Comparison of ENCODE assay signal across 14 cellular contexts in the genomic region with DNA sequence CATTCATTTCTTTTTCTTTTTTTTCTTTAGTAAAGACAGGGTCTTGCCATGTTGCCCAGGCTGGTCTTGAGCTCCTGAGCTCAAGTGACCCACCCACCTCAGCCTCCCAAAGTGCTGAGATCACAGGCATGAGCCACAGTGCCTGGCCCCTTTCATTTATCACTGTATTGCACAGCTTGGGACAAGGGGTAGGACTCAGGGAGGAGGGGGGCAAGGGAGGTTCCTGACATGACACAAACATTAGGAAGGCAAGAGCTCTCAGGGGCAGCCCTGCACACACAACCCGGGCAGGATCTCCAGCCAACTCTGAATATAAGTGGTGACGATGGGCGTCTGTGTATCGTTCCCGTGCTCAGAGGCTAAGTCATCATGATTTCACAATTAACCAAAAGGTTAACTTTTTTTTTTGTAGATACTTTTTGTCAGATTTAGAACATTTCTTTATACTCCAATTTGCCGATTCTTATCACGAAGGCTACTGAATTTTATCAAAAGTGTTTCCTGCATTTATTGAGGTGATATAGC. TPM values are rescaled to one million over a fixed set of nuclear protein-coding genes. Genes with fewer than 3 reads are reported as not detected.
DNase-seq lines count a peak whose midpoint lies in the region; ATAC-seq and TF ChIP-seq lines count a peak whose summit lies in the region.
"Had no signal": no experiment of that assay in that cellular context is flagged by ENCODE, and none has a peak within 500 bp of the region (broad histone marks: within the 10 kb centered on the region; RNA-seq: fewer than 3 reads in every experiment).

No MANE protein-coding gene starts in this region.

- no peak overlapping the region for H3K27ac ChIP-seq in osteoblast (ENCODE audit: low read depth, low read length)
- H3K27ac ChIP-seq: BLaER1 treated with 17β-estradiol and CSF1 and Interleukin-3, amounts not matched to agents 10 nM and 100 nM; HL-60 had no signal

- TF ChIP-seq CTCF in natural killer cell (IDR thresholded peaks at IDR 0.05) (no peak), osteoblast (IDR thresholded peaks at IDR 0.05; ENCODE audit: extremely low read depth, low read depth, low read length) (no peak)

- H3K4me3 ChIP-seq in osteoblast (ENCODE audit: insufficient read depth, low read length): no peak overlapping the region
- H3K4me3 ChIP-seq: BLaER1 treated with 17β-estradiol and CSF1 and Interleukin-3, amounts not matched to agents 10 nM and 100 nM had no signal

- H3K9me3 ChIP-seq in osteoblast (ENCODE audit: low read depth, low read length): no peaks in the 10 kb centered on the region
- H3K9me3 ChIP-seq: BLaER1 treated with 17β-estradiol and CSF1 and Interleukin-3, amounts not matched to agents 10 nM and 100 nM had no signal

- no peak overlapping the region for H2AFZ ChIP-seq in osteoblast (ENCODE audit: low read length)

- no peak overlapping the region for H3K4me2 ChIP-seq in osteoblast (ENCODE audit: insufficient read depth, low read length)
- H3K4me2 ChIP-seq: BLaER1 treated with 17β-estradiol and CSF1 and Interleukin-3, amounts not matched to agents 10 nM and 100 nM had no signal

- H3K36me3 Mint-ChIP-seq in natural killer cell treated with Interleukin-12 subunit alpha and Interleukin-12 subunit beta and Interleukin-15 and Interleukin-18, amount 100 ng/mL, for 72 hours: no peaks in the 10 kb centered on the region
- no peaks in the 10 kb centered on the region for H3K36me3 Mint-ChIP-seq in natural killer cell

- H3K4me1 Mint-ChIP-seq in natural killer cell treated with Interleukin-12 subunit alpha and Interleukin-12 subunit beta and Interleukin-15 and Interleukin-18, amount 100 ng/mL, for 72 hours (ENCODE audit: low read depth in 2 of 2): peaks cover 11 to 31% of the 10 kb centered on the region in 2 donors
- H3K4me1 Mint-ChIP-seq in natural killer cell: peaks cover 17 to 34% of the 10 kb centered on the region in 2 donors
- H3K4me1 Mint-ChIP-seq in stimulated activated naive CD8-positive, alpha-beta T cell treated with anti-CD3 and anti-CD28 coated beads, Interleukin-15, amount 100 ng/mL, for 72 hours: peaks cover 23% of the 10 kb centered on the region

- no peaks in the 10 kb centered on the region for H3K9me3 Mint-ChIP-seq in natural killer cell treated with Interleukin-12 subunit alpha and Interleukin-12 subunit beta and Interleukin-15 and Interleukin-18, amount 100 ng/mL, for 72 hours
- no peaks in the 10 kb centered on the region for H3K9me3 Mint-ChIP-seq in natural killer cell
- no peaks in the 10 kb centered on the region for H3K9me3 Mint-ChIP-seq in stimulated activated naive CD8-positive, alpha-beta T cell treated with anti-CD3 and anti-CD28 coated beads, Interleukin-15, amount 100 ng/mL, for 72 hours
- H3K9me3 Mint-ChIP-seq: CD4-positive, alpha-beta T cell had no signal

- H3K4me3 Mint-ChIP-seq in natural killer cell treated with Interleukin-12 subunit alpha and Interleukin-12 subunit beta and Interleukin-15 and Interleukin-18, amount 100 ng/mL, for 72 hours: no peak overlapping the region
- H3K4me3 Mint-ChIP-seq in natural killer cell: no peak overlapping the region
- no peak overlapping the region for H3K4me3 Mint-ChIP-seq in stimulated activated naive CD8-positive, alpha-beta T cell treated with anti-CD3 and anti-CD28 coated beads, Interleukin-15, amount 100 ng/mL, for 72 hours
- H3K4me3 Mint-ChIP-seq: CD4-positive, alpha-beta T cell had no signal

- no peak for ATAC-seq in natural killer cell treated with Interleukin-12 subunit alpha and Interleukin-12 subunit beta and Interleukin-15 and Interleukin-18, amount 100 ng/mL, for 72 hours
- ATAC-seq in natural killer cell: no peak
- ATAC-seq in stimulated activated naive CD8-positive, alpha-beta T cell treated with anti-CD3 and anti-CD28 coated beads, Interleukin-15, amount 100 ng/mL, for 72 hours: no peak
- ATAC-seq: HCT116 had no signal

- peak; percentile 31 for DNase-seq in natural killer cell treated with Interleukin-12 subunit alpha and Interleukin-12 subunit beta and Interleukin-15 and Interleukin-18, amount 100 ng/mL, for 72 hours (ENCODE audit: low spot score)
- DNase-seq in natural killer cell (no peak), amniotic epithelial cell (ENCODE audit: low read depth) (peak; percentile 49), osteoblast (ENCODE audit: insufficient read length, low spot score, missing footprints) (peak; percentile 46), SHP77 (lab: John Stamatoyannopoulos, UW) (no peak)
- DNase-seq in stimulated activated naive CD8-positive, alpha-beta T cell treated with anti-CD3 and anti-CD28 coated beads, Interleukin-15, amount 100 ng/mL, for 72 hours: no peak
- DNase-seq in stimulated activated CD4-positive, alpha-beta T cell treated with anti-CD3 and anti-CD28 coated beads, Interleukin-15, amount 100 ng/mL, for 24 hours: no peak
- DNase-seq: ACHN; Calu3; CD4-positive, alpha-beta T cell; DMS 273 treated with DMSO at 0.1 percent for 48 hours had no signal

- intact Hi-C loops in natural killer cell (cut with micrococcal nuclease): no loop called here

- H4K20me1 ChIP-seq in osteoblast (ENCODE audit: insufficient read depth, low read length): no peaks in the 10 kb centered on the region

- no peaks in the 10 kb centered on the region for H3K79me2 ChIP-seq in osteoblast (ENCODE audit: insufficient read depth, low read length)

- H3K27me3 ChIP-seq in osteoblast (ENCODE audit: insufficient read depth, low read length): no peaks in the 10 kb centered on the region
- H3K27me3 ChIP-seq: BLaER1 treated with 17β-estradiol and CSF1 and Interleukin-3, amounts not matched to agents 10 nM and 100 nM had no signal

- H3K27me3 Mint-ChIP-seq in natural killer cell treated with Interleukin-12 subunit alpha and Interleukin-12 subunit beta and Interleukin-15 and Interleukin-18, amount 100 ng/mL, for 72 hours: no peaks in the 10 kb centered on the region
- H3K27me3 Mint-ChIP-seq in natural killer cell (ENCODE audit: low read depth in 2 of 2): no peaks in the 10 kb centered on the region
- H3K27me3 Mint-ChIP-seq in stimulated activated naive CD8-positive, alpha-beta T cell treated with anti-CD3 and anti-CD28 coated beads, Interleukin-15, amount 100 ng/mL, for 72 hours: no peaks in the 10 kb centered on the region
- H3K27me3 Mint-ChIP-seq: CD4-positive, alpha-beta T cell had no signal

- H3K27ac Mint-ChIP-seq in natural killer cell treated with Interleukin-12 subunit alpha and Interleukin-12 subunit beta and Interleukin-15 and Interleukin-18, amount 100 ng/mL, for 72 hours: peak overlapping the region in 1 of 2 donors; percentile 52
- H3K27ac Mint-ChIP-seq in natural killer cell: no peak overlapping the region
- peak overlapping the region in 1 of 2 donors; percentile 21 for H3K27ac Mint-ChIP-seq in stimulated activated naive CD8-positive, alpha-beta T cell treated with anti-CD3 and anti-CD28 coated beads, Interleukin-15, amount 100 ng/mL, for 72 hours
- H3K27ac Mint-ChIP-seq: CD4-positive, alpha-beta T cell had no signal

- no peaks in the 10 kb centered on the region for H3K4me1 ChIP-seq in osteoblast (ENCODE audit: insufficient read depth, low read length)

- no peaks in the 10 kb centered on the region for H3K36me3 ChIP-seq in osteoblast (ENCODE audit: insufficient read depth, low read length)

RNA-seq across cellular contexts. Expression of a gene that starts 19.9 kb away (rescaled TPM):
- 10 to 100 TPM; 21.0 to 31.1 TPM for total RNA-seq in natural killer cell treated with Interleukin-12 subunit alpha and Interleukin-12 subunit beta and Interleukin-15 and Interleukin-18, amount 100 ng/mL, for 72 hours
- 100 to 1,000 TPM in 1 of 3 donors, 10 to 100 TPM in 2; 90.4 to 100 (median 95.5) TPM for total RNA-seq in natural killer cell
- 27.5 and 29.5 TPM in 2 replicates for total RNA-seq in osteoblast

RNA-seq across cellular contexts. Expression of a gene that starts 23.0 kb away (rescaled TPM):
- total RNA-seq in natural killer cell treated with Interleukin-12 subunit alpha and Interleukin-12 subunit beta and Interleukin-15 and Interleukin-18, amount 100 ng/mL, for 72 hours: 10 to 100 TPM in 1 of 2 donors, 1 to 10 TPM in 1; 9.3 to 15.7 TPM
- 10 to 100 TPM; 86.5 to 94.4 (median 91.7) TPM for total RNA-seq in natural killer cell
- 1.8 and 2.9 TPM in 2 replicates for total RNA-seq in osteoblast

RNA-seq across cellular contexts. Expression of a gene that starts 51.6 kb away (rescaled TPM):
- 10 to 100 TPM; 40.8 to 53.0 TPM for total RNA-seq in natural killer cell treated with Interleukin-12 subunit alpha and Interleukin-12 subunit beta and Interleukin-15 and Interleukin-18, amount 100 ng/mL, for 72 hours
- total RNA-seq in natural killer cell (10 to 100 TPM; 39.3 to 47.7 (median 46.1) TPM), osteoblast (15.6 and 18.8 TPM in 2 replicates)

RNA-seq across cellular contexts. Expression of a gene that starts 51.7 kb away (rescaled TPM):
- total RNA-seq in natural killer cell treated with Interleukin-12 subunit alpha and Interleukin-12 subunit beta and Interleukin-15 and Interleukin-18, amount 100 ng/mL, for 72 hours: 10 to 100 TPM; 52.4 to 87.0 TPM
- 10 to 100 TPM; 43.9 to 55.8 (median 50.6) TPM for total RNA-seq in natural killer cell
- 21.7 and 23.0 TPM in 2 replicates for total RNA-seq in osteoblast

Comparison
In these comparisons a context has a peak if more than half of its experiments do, and no peak if none do; other contexts are left out.
1. DNase-seq: peak in natural killer cell treated with Interleukin-12 subunit alpha and Interleukin-12 subunit beta and Interleukin-15 and Interleukin-18, amount 100 ng/mL, for 72 hours (single experiment), amniotic epithelial cell (single experiment) and osteoblast (single experiment); none in natural killer cell (single experiment), SHP77 (0 of 2), stimulated activated naive CD8-positive, alpha-beta T cell treated with anti-CD3 and anti-CD28 coated beads, Interleukin-15, amount 100 ng/mL, for 72 hours (0 of 2) and stimulated activated CD4-positive, alpha-beta T cell treated with anti-CD3 and anti-CD28 coated beads, Interleukin-15, amount 100 ng/mL, for 24 hours (single experiment).
2. RNA of a gene that starts 23.0 kb away (total RNA-seq): 86.5 to 94.4 TPM in natural killer cell; 9.3 to 15.7 TPM in natural killer cell treated with Interleukin-12 subunit alpha and Interleukin-12 subunit beta and Interleukin-15 and Interleukin-18, amount 100 ng/mL, for 72 hours and 1.8 to 2.9 TPM in osteoblast; every median in the first group is over 4 times any median in the second.